ENCODE assay signal across 8 cellular contexts in the genomic region with DNA sequence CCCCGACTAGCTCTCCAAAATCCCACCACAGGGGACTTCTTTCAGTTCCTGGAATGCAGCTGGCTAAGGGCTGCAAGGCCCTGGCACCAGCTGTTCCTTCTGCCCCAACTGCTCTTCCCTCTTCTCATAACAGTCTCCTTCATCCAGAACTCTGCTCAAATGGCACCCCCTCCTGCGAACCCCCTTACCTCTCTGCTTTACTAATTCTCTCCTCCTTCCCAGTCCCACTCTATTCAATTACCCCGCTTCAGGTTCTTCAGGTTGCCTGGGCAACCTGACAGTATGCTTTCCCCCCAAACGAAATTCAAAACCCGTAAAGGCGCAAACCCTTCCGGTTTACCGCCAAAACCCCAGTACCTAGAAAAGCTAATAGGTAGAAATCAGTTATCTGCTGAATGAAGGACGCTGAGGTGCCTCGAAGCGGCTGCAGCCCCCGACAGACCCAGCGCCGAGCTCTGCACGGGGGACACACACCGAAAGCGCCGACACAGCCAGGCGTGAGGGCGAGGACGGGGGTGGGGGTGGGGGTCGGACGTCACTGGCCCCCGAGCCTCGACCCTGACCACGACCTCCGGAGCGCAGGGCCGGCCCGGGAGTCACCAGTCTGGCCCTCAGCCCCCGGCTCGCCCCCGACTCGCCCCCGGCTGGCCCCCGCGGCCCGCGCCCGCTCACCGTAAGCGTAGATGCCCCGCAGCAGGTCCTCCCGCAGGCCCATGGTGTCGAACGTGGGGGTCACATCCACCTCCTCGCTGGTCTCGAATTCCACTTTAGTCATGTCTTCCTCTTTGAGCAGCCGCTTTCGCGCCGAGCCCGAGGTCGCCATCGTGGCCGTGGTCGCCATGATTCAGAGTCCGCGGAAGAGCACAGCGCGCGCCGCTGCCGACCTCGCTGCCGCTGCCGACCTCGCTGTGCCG. TPM values are rescaled to one million over a fixed set of nuclear protein-coding genes. Genes with fewer than 3 reads are reported as not detected.
DNase-seq lines count a peak whose midpoint lies in the region; ATAC-seq and TF ChIP-seq lines count a peak whose summit lies in the region.

No MANE protein-coding gene starts in this region.

- H3K4me3 ChIP-seq in effector memory CD4-positive, alpha-beta T cell (ENCODE audit: insufficient read depth, low read depth, low read length, poor library complexity, severe bottlenecking) = peak overlapping the region; percentile 82
- H3K4me3 ChIP-seq in mesodermal cell (ENCODE audit: extremely low read depth, insufficient read depth, low read length, poor library complexity, severe bottlenecking) (peak overlapping the region; percentile 95), upper lobe of right lung (peak overlapping the region; percentile 78)

- TF ChIP-seq CTCF in upper lobe of right lung (IDR thresholded peaks at IDR 0.05) = no peak

- 0% methylated on average over 42 to 59 of the region's 69 CpGs for WGBS in mesodermal cell (ENCODE audit: insufficient coverage in 2 of 2), 2 experiments

- H3K27ac ChIP-seq in effector memory CD4-positive, alpha-beta T cell (ENCODE audit: insufficient read depth, low read length, poor library complexity, severe bottlenecking) = peak overlapping the region; percentile 91
- H3K27ac ChIP-seq in mesodermal cell (ENCODE audit: low read depth, low read length, severe bottlenecking) (peak overlapping the region; percentile 85), upper lobe of right lung (peak overlapping the region; percentile 77)

- H3K4me1 ChIP-seq in effector memory CD4-positive, alpha-beta T cell (ENCODE audit: control insufficient read depth, insufficient read depth, low read length, poor library complexity, severe bottlenecking) = peaks cover 22% of the 10 kb centered on the region
- peaks cover 15% of the 10 kb centered on the region for H3K4me1 ChIP-seq in mesodermal cell (ENCODE audit: control insufficient read depth, insufficient read depth, low read length, poor library complexity, severe bottlenecking)
- peaks cover 26% of the 10 kb centered on the region for H3K4me1 ChIP-seq in upper lobe of right lung

- intact Hi-C loops in upper lobe of right lung (cut with DNase I) = no loop called here

- DNase-seq in COLO668 (lab: John Stamatoyannopoulos, UW; ENCODE audit: unreplicated experiment) (peak; percentile 14), SK-N-DZ (ENCODE audit: low spot score) (peak; percentile 35), upper lobe of right lung (no peak), LoVo (ENCODE audit: low spot score) (no peak)
- DNase-seq in effector memory CD4-positive, alpha-beta T cell = peak in 1 of 3 donors; percentile 1

- H3K36me3 ChIP-seq in effector memory CD4-positive, alpha-beta T cell (ENCODE audit: control insufficient read depth, insufficient read depth, low read length) = peaks cover 23% of the 10 kb centered on the region
- H3K36me3 ChIP-seq in mesodermal cell (ENCODE audit: control insufficient read depth, insufficient read depth, low read length) (peaks cover 44% of the 10 kb centered on the region), upper lobe of right lung (peaks cover 29% of the 10 kb centered on the region)

- H3K9me3 ChIP-seq in effector memory CD4-positive, alpha-beta T cell (ENCODE audit: control insufficient read depth, low read length) = no peaks in the 10 kb centered on the region
- H3K9me3 ChIP-seq in mesodermal cell (ENCODE audit: control insufficient read depth, low read length) (no peaks in the 10 kb centered on the region), upper lobe of right lung (no peaks in the 10 kb centered on the region)

- ATAC-seq in GM19397 (IDR thresholded peaks at IDR 0.05; ENCODE audit: unreplicated experiment) (peak; percentile 13), HG03460 (IDR thresholded peaks at IDR 0.05; ENCODE audit: unreplicated experiment) (peak; percentile 12), upper lobe of right lung (peak; percentile 6)

- no peaks in the 10 kb centered on the region for H3K27me3 ChIP-seq in effector memory CD4-positive, alpha-beta T cell (replicated peaks; ENCODE audit: control insufficient read depth, insufficient read depth, low read length, poor library complexity, severe bottlenecking)
- H3K27me3 ChIP-seq in upper lobe of right lung = no peaks in the 10 kb centered on the region

RNA-seq across cellular contexts. Expression of gene EIF4A3, which starts 0.6 kb away (rescaled TPM):
- polyA plus RNA-seq in SK-N-DZ (2014; cell fraction: cytosol; rRNA removed) = 178 and 196 TPM in 2 replicates
- 93.9 and 164 TPM in 2 replicates for polyA plus RNA-seq in SK-N-DZ (2014; cell fraction: nucleus; rRNA removed)
- 96.4 TPM for polyA plus RNA-seq in mesodermal cell (2013, experiment 1 of 2)
- polyA plus RNA-seq in mesodermal cell (2013, experiment 2 of 2) = 87.2 TPM
- 56.0 TPM for total RNA-seq in upper lobe of right lung

RNA-seq across cellular contexts. Expression of gene CARD14, which starts 23.5 kb away (rescaled TPM):
- 0.47 and 0.79 TPM in 2 replicates for polyA plus RNA-seq in SK-N-DZ (2014; cell fraction: cytosol; rRNA removed)
- 2.1 and 3.9 TPM in 2 replicates for polyA plus RNA-seq in SK-N-DZ (2014; cell fraction: nucleus; rRNA removed)
- polyA plus RNA-seq in mesodermal cell (2013, experiment 1 of 2) = 0.15 TPM
- polyA plus RNA-seq in mesodermal cell (2013, experiment 2 of 2) = 0.15 TPM
- total RNA-seq in upper lobe of right lung = 1.1 TPM

RNA-seq across cellular contexts. Expression of gene GAA, which starts 45.0 kb away (rescaled TPM):
- polyA plus RNA-seq in SK-N-DZ (2014; cell fraction: cytosol; rRNA removed) = 97.9 and 111 TPM in 2 replicates
- polyA plus RNA-seq in SK-N-DZ (2014; cell fraction: nucleus; rRNA removed) = 787 and 878 TPM in 2 replicates
- 60.9 TPM for polyA plus RNA-seq in mesodermal cell (2013, experiment 1 of 2)
- polyA plus RNA-seq in mesodermal cell (2013, experiment 2 of 2) = 55.6 TPM
- total RNA-seq in upper lobe of right lung = 99.1 TPM

Comparison
In these comparisons a context has a peak if more than half of its experiments do, and no peak if none do; other contexts are left out.
1. DNase-seq: peak in COLO668 (single experiment) and SK-N-DZ (single experiment); none in upper lobe of right lung (single experiment) and LoVo (single experiment).
2. Peak in every context shown above with its lines, with median percentiles within 50 percentile points of each other: ATAC-seq, H3K27ac ChIP-seq and H3K4me3 ChIP-seq.